ENCODE assay signal across 21 cellular contexts in genomic region chr2:156206355-156206754, GRCh38.
DNase-seq lines count a peak whose midpoint lies in the region; ATAC-seq, FAIRE-seq and TF ChIP-seq lines count a peak whose summit lies in the region.
"Had no signal": no experiment of that assay in that cellular context is flagged by ENCODE, and none has a peak within 500 bp of the region (broad histone marks: within the 10 kb centered on the region; RNA-seq: fewer than 3 reads in every experiment).

No MANE protein-coding gene starts in this region.

- H2AFZ ChIP-seq in H9 (ENCODE audit: low read length) (no peak overlapping the region), H1 (ENCODE audit: low read length) (no peak overlapping the region)
- H2AFZ ChIP-seq: GM23248 had no signal

- H3T11ph ChIP-seq in H9 (ENCODE audit: low read length), result no peak overlapping the region

- no peak overlapping the region for H3K4ac ChIP-seq in H9 (ENCODE audit: low read depth, low read length)
- H3K4ac ChIP-seq in H1 (replicated peaks; ENCODE audit: insufficient read length, low read depth, low read length), result no peak overlapping the region

- H3K4me1 Mint-ChIP-seq in H9, result peaks cover 10 to 11% of the 10 kb centered on the region in 2 experiments
- H3K4me1 Mint-ChIP-seq: B cell had no signal

- H3K56ac ChIP-seq in H9 (ENCODE audit: insufficient read length, low read depth, low read length) (no peak overlapping the region), H1 (replicated peaks; ENCODE audit: insufficient read length, low read depth, low read length) (no peak overlapping the region)

- no peaks in the 10 kb centered on the region for H3K27me3 Mint-ChIP-seq in H9 (ENCODE audit: low read depth)
- H3K27me3 Mint-ChIP-seq: B cell had no signal

- H2BK5ac ChIP-seq in H9 (ENCODE audit: insufficient read length, low read length) (no peak overlapping the region), H1 (ENCODE audit: low read depth, low read length) (no peak overlapping the region)

- no peak overlapping the region for H3K14ac ChIP-seq in H9 (ENCODE audit: insufficient read depth, low read length)
- no peak overlapping the region for H3K14ac ChIP-seq in H1 (ENCODE audit: insufficient read length)

- no peak overlapping the region for H3K27ac ChIP-seq in H9 (ENCODE audit: insufficient read length, low read depth, low read length)
- H3K27ac ChIP-seq in H1 (ENCODE audit: low read depth, low read length), result no peak overlapping the region
- H3K27ac ChIP-seq: BLaER1 treated with 17β-estradiol and CSF1 and Interleukin-3, amounts not matched to agents 10 nM and 100 nM; GM23248 had no signal

- H3K9ac ChIP-seq in H9 (ENCODE audit: extremely low read depth, insufficient read length, low read length) (no peak overlapping the region), H1 (replicated peaks in 1 of 4; ENCODE audit: extremely low read depth in 1 of 4, low read depth in 3 of 4, low read length in 3 of 4) (no peak overlapping the region)
- H3K9ac ChIP-seq: BLaER1 treated with 17β-estradiol and CSF1 and Interleukin-3, amounts not matched to agents 10 nM and 100 nM; GM23248 had no signal

- in situ Hi-C loops in GM13977 (cut with MboI; ENCODE audit: low pct_unique_long_range_greater_than_20kb, low sequenced_read_pairs, unreplicated experiment), result no loop called here

- H3K18ac ChIP-seq in H9 (ENCODE audit: insufficient read length, low read depth, low read length), result no peak overlapping the region
- no peak overlapping the region for H3K18ac ChIP-seq in H1 (ENCODE audit: extremely low read depth, low read length)

- no peak overlapping the region for H4K8ac ChIP-seq in H9 (replicated peaks; ENCODE audit: insufficient read length, low read depth, low read length)
- no peak overlapping the region for H4K8ac ChIP-seq in H1 (ENCODE audit: extremely low read depth, insufficient read depth, low read length)

- H3K23me2 ChIP-seq in H9 (ENCODE audit: insufficient read length, low read depth, low read length, poor library complexity, severe bottlenecking), result no peaks in the 10 kb centered on the region
- no peaks in the 10 kb centered on the region for H3K23me2 ChIP-seq in H1 (ENCODE audit: low read depth, low read length)

- no peak overlapping the region for H3K4me3 ChIP-seq in H1 (ENCODE audit: extremely low read depth in 1 of 4, insufficient read depth in 2 of 4, low read depth in 3 of 4, low read length in 4 of 4)
- H3K4me3 ChIP-seq: BLaER1 treated with 17β-estradiol and CSF1 and Interleukin-3, amounts not matched to agents 10 nM and 100 nM; GM23248; HAP-1; K562 had no signal

- H3K79me1 ChIP-seq in H9 (ENCODE audit: insufficient read depth, low read depth, low read length, poor library complexity, severe bottlenecking), result no peaks in the 10 kb centered on the region
- H3K79me1 ChIP-seq in H1 (ENCODE audit: low read depth, low read length), result no peaks in the 10 kb centered on the region

- H3K27ac Mint-ChIP-seq in H9, result peak overlapping the region in 2 of 3 experiments; percentile 17 to 62; a peak in 2 of 7 replicates
- H3K27ac Mint-ChIP-seq: B cell; CD8-positive, alpha-beta T cell had no signal

- H2BK120ac ChIP-seq in H9 (ENCODE audit: low read depth, low read length, poor library complexity, severe bottlenecking), result no peak overlapping the region
- H2BK120ac ChIP-seq in H1 (replicated peaks; ENCODE audit: low read depth, low read length), result no peak overlapping the region

- TF ChIP-seq CTCF in GM13977 (IDR thresholded peaks at IDR 0.05; ENCODE audit: extremely low read depth, insufficient read depth, missing control alignments) (peak; percentile 6), H9 (conservative IDR thresholded peaks at IDR 0.05) (no peak), H1 (IDR thresholded peaks at IDR 0.05; ENCODE audit: control extremely low read depth in 1 of 3, insufficient read depth in 1 of 3, low read depth in 1 of 3, low read length in 3 of 3) (peak in 1 of 3 experiments; percentile 8; a peak in 1 of 4 replicates)

- H3K36me3 ChIP-seq in H1 (ENCODE audit: control insufficient read depth in 2 of 4, insufficient read depth in 4 of 4, low read length in 3 of 4), result no peaks in the 10 kb centered on the region
- H3K36me3 ChIP-seq: BLaER1 treated with 17β-estradiol and CSF1 and Interleukin-3, amounts not matched to agents 10 nM and 100 nM; HAP-1 had no signal

- ATAC-seq in GM21786 (IDR thresholded peaks at IDR 0.05; ENCODE audit: unreplicated experiment), result no peak
- ATAC-seq: CD8-positive, alpha-beta T cell; K562 had no signal

- no peaks in the 10 kb centered on the region for H3K9me3 Mint-ChIP-seq in H9
- H3K9me3 Mint-ChIP-seq: CD8-positive, alpha-beta T cell had no signal

- POLR2A ChIA-PET in H1 (lab: Charles Lee; ENCODE audit: partially characterized antibody), result no interaction called here

- TF ChIP-seq POLR2A in H1 (IDR thresholded peaks at IDR 0.05; ENCODE audit: control extremely low read depth in 1 of 2, low read depth in 2 of 2, low read length in 2 of 2), result no peak

- H2BK12ac ChIP-seq in H9 (ENCODE audit: insufficient read length, low read depth, low read length) (no peak overlapping the region), H1 (ENCODE audit: low read depth, low read length) (no peak overlapping the region)

- H3K4me1 ChIP-seq in H9 (ENCODE audit: insufficient read depth, low read length), result peaks cover 6% of the 10 kb centered on the region; the same call in 1 of the 2 replicates
- peaks cover 0 to 4% (median 1%) of the 10 kb centered on the region in 4 experiments; a peak in 3 of 7 replicates for H3K4me1 ChIP-seq in H1 (replicated peaks in 1 of 4; ENCODE audit: control insufficient read depth in 3 of 4, insufficient read depth in 4 of 4, low read length in 3 of 4)
- H3K4me1 ChIP-seq: BLaER1 treated with 17β-estradiol and CSF1 and Interleukin-3, amounts not matched to agents 10 nM and 100 nM; HAP-1 had no signal

- no peaks in the 10 kb centered on the region for H3K79me2 ChIP-seq in H9 (ENCODE audit: insufficient read depth, low read length)
- no peaks in the 10 kb centered on the region for H3K79me2 ChIP-seq in H1 (ENCODE audit: control insufficient read depth in 1 of 2, insufficient read depth in 2 of 2, low read length in 2 of 2)

- CTCF ChIA-PET in H1 (lab: Charles Lee; ENCODE audit: partially characterized antibody), result no interaction called here

- H3K27me3 ChIP-seq in H9 (ENCODE audit: insufficient read depth, low read length) (no peaks in the 10 kb centered on the region), H1 (replicated peaks in 1 of 4; ENCODE audit: control insufficient read depth in 3 of 4, extremely low read depth in 1 of 4, insufficient read depth in 3 of 4, low read length in 3 of 4) (no peaks in the 10 kb centered on the region)
- H3K27me3 ChIP-seq: BLaER1 treated with 17β-estradiol and CSF1 and Interleukin-3, amounts not matched to agents 10 nM and 100 nM had no signal

- H2BK15ac ChIP-seq in H9 (ENCODE audit: low read depth, low read length) (no peak overlapping the region), H1 (ENCODE audit: low read length) (no peak overlapping the region)

- no CpG with 5 or more reads among the region's 2 CpGs for WGBS in H9 (ENCODE audit: extremely low coverage, insufficient read length, low lambda C conversion rate)
- WGBS in H1 (ENCODE audit: extremely low coverage in 1 of 2, insufficient coverage in 1 of 2, insufficient read length in 1 of 2, insufficient replicate concordance in 2 of 2, low coverage in 1 of 2, low lambda C conversion rate in 2 of 2, missing lambda C conversion rate in 1 of 2), 2 experiments, result 48% methylated on average over 2 of the region's 2 CpGs; no CpG with 5 or more reads in 1 of the 2 experiments

- no peak overlapping the region for H3K4me2 ChIP-seq in H9 (ENCODE audit: insufficient read depth, insufficient read length, low read length)
- 0 out of 4 replicates have a peak overlapping the region, but pooled peaks have one; percentile 15 to 25 for H3K4me2 ChIP-seq in H1 (ENCODE audit: insufficient read depth in 1 of 2, low read depth in 2 of 2, low read length in 2 of 2)
- H3K4me2 ChIP-seq: BLaER1 treated with 17β-estradiol and CSF1 and Interleukin-3, amounts not matched to agents 10 nM and 100 nM had no signal

- TF ChIP-seq EP300 in H1 (IDR thresholded peaks at IDR 0.05; ENCODE audit: borderline replicate concordance in 1 of 2, low read depth in 2 of 2, low read length in 2 of 2), result no peak

- H4K5ac ChIP-seq in H9 (ENCODE audit: insufficient read length, low read depth, low read length) (no peak overlapping the region), H1 (ENCODE audit: insufficient read length, low read depth, low read length) (no peak overlapping the region)

- H3K9me3 ChIP-seq in H9 (ENCODE audit: control insufficient read depth, low read depth, low read length) (no peaks in the 10 kb centered on the region), H1 (ENCODE audit: insufficient read depth in 2 of 2, low read depth in 1 of 2, low read length in 1 of 2) (no peaks in the 10 kb centered on the region)
- H3K9me3 ChIP-seq: BLaER1 treated with 17β-estradiol and CSF1 and Interleukin-3, amounts not matched to agents 10 nM and 100 nM; HAP-1 had no signal

- no peaks in the 10 kb centered on the region for H4K20me1 ChIP-seq in H9 (ENCODE audit: control insufficient read depth, insufficient read depth, insufficient read length)
- no peaks in the 10 kb centered on the region for H4K20me1 ChIP-seq in H1 (replicated peaks in 1 of 2; ENCODE audit: control insufficient read depth in 1 of 2, insufficient read depth in 2 of 2, low read length in 2 of 2)
- H4K20me1 ChIP-seq: BLaER1 treated with 17β-estradiol and CSF1 and Interleukin-3, amounts not matched to agents 10 nM and 100 nM had no signal

- H2AK5ac ChIP-seq in H9 (ENCODE audit: insufficient read length, low read length), result no peak overlapping the region
- H2AK5ac ChIP-seq in H1 (ENCODE audit: low read depth, low read length), result no peak overlapping the region

- H3K23ac ChIP-seq in H9 (ENCODE audit: insufficient read length, low read depth, low read length) (no peak overlapping the region), H1 (ENCODE audit: insufficient read length) (no peak overlapping the region)

- FAIRE-seq in H1 (lab: Jason Lieb, UNC), result peak; percentile 78
- FAIRE-seq: GM19239, HTR-8/SVneo, K562 had no signal

- no peak overlapping the region for H3K4me3 Mint-ChIP-seq in H9
- H3K4me3 Mint-ChIP-seq: B cell; CD8-positive, alpha-beta T cell had no signal

- no peak for TF ChIP-seq RAD21 in H1 (IDR thresholded peaks at IDR 0.05 in 1 of 2, conservative IDR thresholded peaks at IDR 0.05 in 1 of 2; ENCODE audit: low read depth in 2 of 2, low read length in 2 of 2)

- H3K36me3 Mint-ChIP-seq in H9 (ENCODE audit: insufficient read depth in 1 of 3, low read depth in 3 of 3), result peaks cover 0 to 3% (median 0%) of the 10 kb centered on the region in 3 experiments; a peak in 1 of 7 replicates
- H3K36me3 Mint-ChIP-seq: CD8-positive, alpha-beta T cell had no signal

- H2BK20ac ChIP-seq in H9 (ENCODE audit: low read depth, low read length, poor library complexity, severe bottlenecking), result no peak overlapping the region
- no peak overlapping the region for H2BK20ac ChIP-seq in H1 (ENCODE audit: low read length)

- DNase-seq in GM13977 (ENCODE audit: low spot score) (no peak), H9 (no peak), H1 (ENCODE audit: low read depth in 1 of 2, low spot score in 2 of 2) (no peak), iPS-NIHi7 (ENCODE audit: extremely low spot score) (peak; percentile 20), SHP77 treated with DMSO at 0.1 percent for 48 hours (lab: John Stamatoyannopoulos, UW) (no peak), midbrain (lab: John Stamatoyannopoulos, UW) (no peak)
- DNase-seq in activated CD8-positive, alpha-beta memory T cell treated with anti-CD3 and anti-CD28 coated beads, Interleukin-2, amount 50 U/mL, for 48 hours, result no peak
- DNase-seq: 8988T; Calu3; CD8-positive, alpha-beta T cell; DMS79 treated with DMSO at 0.1 percent for 48 hours; GF-D8; GM23248; IMR-90 had no signal

- no peak overlapping the region for H4K91ac ChIP-seq in H9 (ENCODE audit: insufficient read length, low read depth, low read length)
- H4K91ac ChIP-seq in H1 (replicated peaks; ENCODE audit: insufficient read length, low read length), result no peak overlapping the region
